ENCODE assay signal across 15 cellular contexts in genomic region chr15:101347454-101347853, GRCh38.
"Had no signal": no experiment of that assay in that cellular context is flagged by ENCODE, and none has a peak within 500 bp of the region (broad histone marks: within the 10 kb centered on the region; RNA-seq: fewer than 3 reads in every experiment).

No MANE protein-coding gene starts in this region.

- H3K36me3 ChIP-seq: brain microvascular endothelial cell had no signal

- H3K27me3 ChIP-seq: brain microvascular endothelial cell had no signal

- H3K4me1 Mint-ChIP-seq: activated CD4-positive, alpha-beta memory T cell treated with anti-CD3 and anti-CD28 coated beads, Interleukin-2, amount 10 ng/mL, durations not matched to agents 7 days and 5 days; activated CD8-positive, alpha-beta memory T cell treated with anti-CD3 and anti-CD28 coated beads, Interleukin-2, amount 10 ng/mL, durations not matched to agents 7 days and 5 days; activated naive CD8-positive, alpha-beta T cell treated with anti-CD3 and anti-CD28 coated beads for 36 hours; stimulated activated naive B cell treated with anti-CD40 and anti-IgM and Interleukin-4, amounts not matched to agents 10 μg/mL and 1 μg/mL and 100 μg/mL, for 72 hours had no signal

- H3K4me3 Mint-ChIP-seq: activated CD4-positive, alpha-beta memory T cell treated with anti-CD3 and anti-CD28 coated beads, Interleukin-2, amount 10 ng/mL, durations not matched to agents 7 days and 5 days; activated CD8-positive, alpha-beta memory T cell treated with anti-CD3 and anti-CD28 coated beads, Interleukin-2, amount 10 ng/mL, durations not matched to agents 7 days and 5 days; activated naive CD8-positive, alpha-beta T cell treated with anti-CD3 and anti-CD28 coated beads for 36 hours; stimulated activated naive B cell treated with anti-CD40 and anti-IgM and Interleukin-4, amounts not matched to agents 10 μg/mL and 1 μg/mL and 100 μg/mL, for 72 hours had no signal

- H3K27ac Mint-ChIP-seq: activated CD4-positive, alpha-beta memory T cell treated with anti-CD3 and anti-CD28 coated beads, Interleukin-2, amount 10 ng/mL, durations not matched to agents 7 days and 5 days; activated CD8-positive, alpha-beta memory T cell treated with anti-CD3 and anti-CD28 coated beads, Interleukin-2, amount 10 ng/mL, durations not matched to agents 7 days and 5 days; activated naive CD8-positive, alpha-beta T cell treated with anti-CD3 and anti-CD28 coated beads for 36 hours; progenitor cell of endocrine pancreas; stimulated activated naive B cell treated with anti-CD40 and anti-IgM and Interleukin-4, amounts not matched to agents 10 μg/mL and 1 μg/mL and 100 μg/mL, for 72 hours had no signal

- H3K4me3 ChIP-seq: lung had no signal

- H3K36me3 Mint-ChIP-seq: activated CD8-positive, alpha-beta memory T cell treated with anti-CD3 and anti-CD28 coated beads, Interleukin-2, amount 10 ng/mL, durations not matched to agents 7 days and 5 days; activated naive CD8-positive, alpha-beta T cell treated with anti-CD3 and anti-CD28 coated beads for 36 hours; stimulated activated naive B cell treated with anti-CD40 and anti-IgM and Interleukin-4, amounts not matched to agents 10 μg/mL and 1 μg/mL and 100 μg/mL, for 72 hours had no signal

- DNase-seq: activated CD4-positive, alpha-beta memory T cell treated with anti-CD3 and anti-CD28 coated beads, Interleukin-2, amount 10 ng/mL, durations not matched to agents 7 days and 5 days; activated CD4-positive, alpha-beta T cell treated with anti-CD3 and anti-CD28 coated beads for 48 hours; activated CD4-positive, CD25-positive, alpha-beta regulatory T cell; activated naive CD8-positive, alpha-beta T cell treated with anti-CD3 and anti-CD28 coated beads for 36 hours; brain microvascular endothelial cell; cortex of kidney; effector CD8-positive, alpha-beta T cell; left cardiac atrium; stimulated activated naive B cell treated with anti-CD40 and anti-IgM and Interleukin-4, amounts not matched to agents 10 μg/mL and 1 μg/mL and 100 μg/mL, for 72 hours; T1000 had no signal

- H3K27ac ChIP-seq: brain microvascular endothelial cell had no signal

- ATAC-seq: activated CD8-positive, alpha-beta memory T cell treated with anti-CD3 and anti-CD28 coated beads, Interleukin-2, amount 10 ng/mL, durations not matched to agents 7 days and 5 days; esophagus mucosa; sciatic nerve; stimulated activated naive B cell treated with anti-CD40 and anti-IgM and Interleukin-4, amounts not matched to agents 10 μg/mL and 1 μg/mL and 100 μg/mL, for 72 hours had no signal

- H3K9me3 Mint-ChIP-seq: activated CD4-positive, alpha-beta memory T cell treated with anti-CD3 and anti-CD28 coated beads, Interleukin-2, amount 10 ng/mL, durations not matched to agents 7 days and 5 days; activated naive CD8-positive, alpha-beta T cell treated with anti-CD3 and anti-CD28 coated beads for 36 hours; stimulated activated naive B cell treated with anti-CD40 and anti-IgM and Interleukin-4, amounts not matched to agents 10 μg/mL and 1 μg/mL and 100 μg/mL, for 72 hours had no signal
